ENCODE assay signal across 1 cellular context in the genomic region with DNA sequence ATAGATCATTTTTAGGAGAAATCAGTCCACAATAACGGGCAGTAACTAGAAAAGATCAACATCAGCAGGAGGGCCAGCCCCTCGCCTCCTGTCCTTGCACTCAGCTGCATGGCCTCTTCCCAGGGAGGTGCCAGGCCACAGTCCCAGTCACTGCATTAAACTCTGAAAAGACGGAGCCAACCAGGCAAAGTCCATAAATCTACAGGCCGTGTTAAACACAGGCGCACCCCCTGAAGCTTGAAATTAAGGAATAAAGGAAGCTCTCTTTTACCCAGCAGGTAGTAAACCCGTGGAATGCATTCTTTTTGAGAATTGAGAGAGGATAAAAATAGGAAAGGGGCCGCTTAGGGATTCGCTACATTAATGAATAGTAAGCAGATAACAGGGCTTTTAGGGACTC.
TF ChIP-seq lines count a peak whose summit lies in the region.

No MANE protein-coding gene starts in this region.

TF ChIP-seq in HepG2, 621 proteins besides CTCF, POLR2A, EP300 and RAD21:
- TF ChIP-seq ZNF549 (CRISPR knock-in tag; IDR thresholded peaks at IDR 0.05): no peak
- TF ChIP-seq POLR2AphosphoS2 (IDR thresholded peaks at IDR 0.05; ENCODE audit: low read depth, low read length): no peak
- no peak for TF ChIP-seq KAT8 (CRISPR knock-in tag; IDR thresholded peaks at IDR 0.05)
- TF ChIP-seq, protein P1, sequence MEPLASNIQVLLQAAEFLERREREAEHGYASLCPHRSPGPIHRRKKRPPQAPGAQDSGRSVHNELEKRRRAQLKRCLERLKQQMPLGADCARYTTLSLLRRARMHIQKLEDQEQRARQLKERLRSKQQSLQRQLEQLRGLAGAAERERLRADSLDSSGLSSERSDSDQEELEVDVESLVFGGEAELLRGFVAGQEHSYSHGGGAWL (CRISPR knock-in tag; IDR thresholded peaks at IDR 0.05): no peak
- no peak for TF ChIP-seq ZNF354B (CRISPR knock-in tag; IDR thresholded peaks at IDR 0.05)
- TF ChIP-seq, protein P2, sequence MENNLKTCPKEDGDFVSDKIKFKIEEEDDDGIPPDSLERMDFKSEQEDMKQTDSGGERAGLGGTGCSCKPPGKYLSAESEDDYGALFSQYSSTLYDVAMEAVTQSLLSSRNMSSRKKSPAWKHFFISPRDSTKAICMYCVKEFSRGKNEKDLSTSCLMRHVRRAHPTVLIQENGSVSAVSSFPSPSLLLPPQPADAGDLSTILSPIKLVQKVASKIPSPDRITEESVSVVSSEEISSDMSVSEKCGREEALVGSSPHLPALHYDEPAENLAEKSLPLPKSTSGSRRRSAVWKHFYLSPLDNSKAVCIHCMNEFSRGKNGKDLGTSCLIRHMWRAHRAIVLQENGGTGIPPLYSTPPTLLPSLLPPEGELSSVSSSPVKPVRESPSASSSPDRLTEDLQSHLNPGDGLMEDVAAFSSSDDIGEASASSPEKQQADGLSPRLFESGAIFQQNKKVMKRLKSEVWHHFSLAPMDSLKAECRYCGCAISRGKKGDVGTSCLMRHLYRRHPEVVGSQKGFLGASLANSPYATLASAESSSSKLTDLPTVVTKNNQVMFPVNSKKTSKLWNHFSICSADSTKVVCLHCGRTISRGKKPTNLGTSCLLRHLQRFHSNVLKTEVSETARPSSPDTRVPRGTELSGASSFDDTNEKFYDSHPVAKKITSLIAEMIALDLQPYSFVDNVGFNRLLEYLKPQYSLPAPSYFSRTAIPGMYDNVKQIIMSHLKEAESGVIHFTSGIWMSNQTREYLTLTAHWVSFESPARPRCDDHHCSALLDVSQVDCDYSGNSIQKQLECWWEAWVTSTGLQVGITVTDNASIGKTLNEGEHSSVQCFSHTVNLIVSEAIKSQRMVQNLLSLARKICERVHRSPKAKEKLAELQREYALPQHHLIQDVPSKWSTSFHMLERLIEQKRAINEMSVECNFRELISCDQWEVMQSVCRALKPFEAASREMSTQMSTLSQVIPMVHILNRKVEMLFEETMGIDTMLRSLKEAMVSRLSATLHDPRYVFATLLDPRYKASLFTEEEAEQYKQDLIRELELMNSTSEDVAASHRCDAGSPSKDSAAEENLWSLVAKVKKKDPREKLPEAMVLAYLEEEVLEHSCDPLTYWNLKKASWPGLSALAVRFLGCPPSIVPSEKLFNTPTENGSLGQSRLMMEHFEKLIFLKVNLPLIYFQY (CRISPR knock-in tag; IDR thresholded peaks at IDR 0.05; ENCODE audit: borderline replicate concordance): no peak
- TF ChIP-seq ZNF772 (CRISPR knock-in tag; IDR thresholded peaks at IDR 0.05): no peak
- TF ChIP-seq IRX3 (CRISPR knock-in tag; IDR thresholded peaks at IDR 0.05; ENCODE audit: borderline replicate concordance, low read depth): no peak
- TF ChIP-seq PCBP2 (optimal IDR thresholded peaks at IDR 0.05; ENCODE audit: low read depth, low read length, poor library complexity, severe bottlenecking): no peak
- no peak for TF ChIP-seq MBNL3 (CRISPR knock-in tag; conservative IDR thresholded peaks at IDR 0.05)
- TF ChIP-seq, protein P3, sequence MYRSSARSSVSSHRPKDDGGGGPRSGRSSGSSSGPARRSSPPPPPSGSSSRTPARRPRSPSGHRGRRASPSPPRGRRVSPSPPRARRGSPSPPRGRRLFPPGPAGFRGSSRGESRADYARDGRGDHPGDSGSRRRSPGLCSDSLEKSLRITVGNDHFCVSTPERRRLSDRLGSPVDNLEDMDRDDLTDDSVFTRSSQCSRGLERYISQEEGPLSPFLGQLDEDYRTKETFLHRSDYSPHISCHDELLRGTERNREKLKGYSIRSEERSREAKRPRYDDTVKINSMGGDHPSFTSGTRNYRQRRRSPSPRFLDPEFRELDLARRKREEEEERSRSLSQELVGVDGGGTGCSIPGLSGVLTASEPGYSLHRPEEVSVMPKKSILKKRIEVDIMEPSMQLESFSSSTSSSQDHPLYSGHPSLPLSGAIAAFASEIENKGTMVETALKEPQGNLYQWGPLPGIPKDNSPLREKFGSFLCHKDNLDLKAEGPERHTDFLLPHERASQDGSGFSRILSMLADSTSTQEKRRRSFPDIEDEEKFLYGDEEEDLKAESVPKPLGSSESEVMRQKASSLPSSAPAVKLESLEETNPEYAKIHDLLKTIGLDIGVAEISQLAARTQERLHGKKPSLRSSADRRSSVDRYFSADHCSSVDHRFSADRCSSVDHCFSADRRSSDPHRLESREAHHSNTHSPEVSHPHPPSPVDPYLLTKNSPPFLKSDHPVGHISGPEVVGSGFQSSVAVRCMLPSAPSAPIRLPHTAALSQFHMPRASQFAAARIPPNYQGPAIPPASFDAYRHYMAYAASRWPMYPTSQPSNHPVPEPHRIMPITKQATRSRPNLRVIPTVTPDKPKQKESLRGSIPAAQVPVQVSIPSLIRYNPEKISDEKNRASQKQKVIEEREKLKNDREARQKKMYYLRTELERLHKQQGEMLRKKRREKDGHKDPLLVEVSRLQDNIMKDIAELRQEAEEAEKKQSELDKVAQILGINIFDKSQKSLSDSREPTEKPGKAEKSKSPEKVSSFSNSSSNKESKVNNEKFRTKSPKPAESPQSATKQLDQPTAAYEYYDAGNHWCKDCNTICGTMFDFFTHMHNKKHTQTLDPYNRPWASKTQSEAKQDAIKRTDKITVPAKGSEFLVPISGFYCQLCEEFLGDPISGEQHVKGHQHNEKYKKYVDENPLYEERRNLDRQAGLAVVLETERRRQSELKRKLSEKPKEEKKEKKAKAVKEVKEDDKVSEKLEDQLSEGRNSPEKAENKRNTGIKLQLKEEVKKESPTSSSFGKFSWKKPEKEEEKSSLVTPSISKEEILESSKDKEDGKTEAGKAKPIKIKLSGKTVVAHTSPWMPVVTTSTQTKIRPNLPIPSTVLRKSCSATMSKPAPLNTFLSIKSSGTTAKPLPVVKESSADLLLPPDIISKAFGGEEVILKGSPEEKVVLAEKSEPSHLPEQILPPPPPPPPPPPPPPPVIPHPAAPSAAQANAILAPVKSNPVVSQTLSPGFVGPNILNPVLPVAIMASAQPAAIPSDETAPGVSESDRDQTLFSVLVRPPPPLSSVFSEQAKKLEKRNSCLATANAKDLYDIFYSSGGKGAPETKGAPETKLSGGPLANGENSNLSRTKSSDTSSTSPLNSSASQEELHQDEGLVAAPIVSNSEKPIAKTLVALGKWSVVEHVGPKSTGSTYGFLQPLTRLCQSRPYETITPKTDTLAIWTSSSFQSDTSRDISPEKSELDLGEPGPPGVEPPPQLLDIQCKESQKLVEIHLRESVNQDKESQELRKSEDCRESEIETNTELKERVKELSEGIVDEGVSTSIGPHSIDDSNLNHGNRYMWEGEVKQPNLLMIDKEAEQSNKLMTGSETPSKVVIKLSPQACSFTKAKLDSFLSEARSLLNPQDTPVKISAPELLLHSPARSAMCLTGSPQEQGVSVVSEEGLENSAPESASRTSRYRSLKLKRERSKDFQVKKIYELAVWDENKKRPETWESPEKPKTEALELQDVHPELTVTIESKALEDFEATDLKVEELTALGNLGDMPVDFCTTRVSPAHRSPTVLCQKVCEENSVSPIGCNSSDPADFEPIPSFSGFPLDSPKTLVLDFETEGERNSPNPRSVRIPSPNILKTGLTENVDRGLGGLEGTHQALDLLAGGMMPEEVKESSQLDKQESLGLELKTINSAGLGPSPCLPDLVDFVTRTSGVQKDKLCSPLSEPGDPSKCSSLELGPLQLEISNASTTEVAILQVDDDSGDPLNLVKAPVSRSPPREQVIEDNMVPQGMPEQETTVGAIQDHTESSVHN (CRISPR knock-in tag; IDR thresholded peaks at IDR 0.05): no peak
- TF ChIP-seq, protein P4, sequence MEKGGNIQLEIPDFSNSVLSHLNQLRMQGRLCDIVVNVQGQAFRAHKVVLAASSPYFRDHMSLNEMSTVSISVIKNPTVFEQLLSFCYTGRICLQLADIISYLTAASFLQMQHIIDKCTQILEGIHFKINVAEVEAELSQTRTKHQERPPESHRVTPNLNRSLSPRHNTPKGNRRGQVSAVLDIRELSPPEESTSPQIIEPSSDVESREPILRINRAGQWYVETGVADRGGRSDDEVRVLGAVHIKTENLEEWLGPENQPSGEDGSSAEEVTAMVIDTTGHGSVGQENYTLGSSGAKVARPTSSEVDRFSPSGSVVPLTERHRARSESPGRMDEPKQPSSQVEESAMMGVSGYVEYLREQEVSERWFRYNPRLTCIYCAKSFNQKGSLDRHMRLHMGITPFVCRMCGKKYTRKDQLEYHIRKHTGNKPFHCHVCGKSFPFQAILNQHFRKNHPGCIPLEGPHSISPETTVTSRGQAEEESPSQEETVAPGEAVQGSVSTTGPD (CRISPR knock-in tag; IDR thresholded peaks at IDR 0.05): no peak
- TF ChIP-seq, protein P5, sequence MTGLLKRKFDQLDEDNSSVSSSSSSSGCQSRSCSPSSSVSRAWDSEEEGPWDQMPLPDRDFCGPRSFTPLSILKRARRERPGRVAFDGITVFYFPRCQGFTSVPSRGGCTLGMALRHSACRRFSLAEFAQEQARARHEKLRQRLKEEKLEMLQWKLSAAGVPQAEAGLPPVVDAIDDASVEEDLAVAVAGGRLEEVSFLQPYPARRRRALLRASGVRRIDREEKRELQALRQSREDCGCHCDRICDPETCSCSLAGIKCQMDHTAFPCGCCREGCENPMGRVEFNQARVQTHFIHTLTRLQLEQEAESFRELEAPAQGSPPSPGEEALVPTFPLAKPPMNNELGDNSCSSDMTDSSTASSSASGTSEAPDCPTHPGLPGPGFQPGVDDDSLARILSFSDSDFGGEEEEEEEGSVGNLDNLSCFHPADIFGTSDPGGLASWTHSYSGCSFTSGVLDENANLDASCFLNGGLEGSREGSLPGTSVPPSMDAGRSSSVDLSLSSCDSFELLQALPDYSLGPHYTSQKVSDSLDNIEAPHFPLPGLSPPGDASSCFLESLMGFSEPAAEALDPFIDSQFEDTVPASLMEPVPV (CRISPR knock-in tag; IDR thresholded peaks at IDR 0.05): no peak
- TF ChIP-seq SMYD3 (CRISPR knock-in tag; IDR thresholded peaks at IDR 0.05): no peak
- TF ChIP-seq ZNF768 (CRISPR knock-in tag; IDR thresholded peaks at IDR 0.05): no peak
- TF ChIP-seq ZNF781 (CRISPR knock-in tag; IDR thresholded peaks at IDR 0.05; ENCODE audit: borderline replicate concordance, not compliant biosample characterization): no peak
- TF ChIP-seq, protein P6, sequence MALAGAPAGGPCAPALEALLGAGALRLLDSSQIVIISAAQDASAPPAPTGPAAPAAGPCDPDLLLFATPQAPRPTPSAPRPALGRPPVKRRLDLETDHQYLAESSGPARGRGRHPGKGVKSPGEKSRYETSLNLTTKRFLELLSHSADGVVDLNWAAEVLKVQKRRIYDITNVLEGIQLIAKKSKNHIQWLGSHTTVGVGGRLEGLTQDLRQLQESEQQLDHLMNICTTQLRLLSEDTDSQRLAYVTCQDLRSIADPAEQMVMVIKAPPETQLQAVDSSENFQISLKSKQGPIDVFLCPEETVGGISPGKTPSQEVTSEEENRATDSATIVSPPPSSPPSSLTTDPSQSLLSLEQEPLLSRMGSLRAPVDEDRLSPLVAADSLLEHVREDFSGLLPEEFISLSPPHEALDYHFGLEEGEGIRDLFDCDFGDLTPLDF (CRISPR knock-in tag; IDR thresholded peaks at IDR 0.05): no peak
- no peak for TF ChIP-seq TARDBP (CRISPR knock-in tag; IDR thresholded peaks at IDR 0.05)
- TF ChIP-seq HIVEP1 (CRISPR knock-in tag; IDR thresholded peaks at IDR 0.05): no peak
